Comparison of ENCODE assay signal across 8 cellular contexts in the genomic region with DNA sequence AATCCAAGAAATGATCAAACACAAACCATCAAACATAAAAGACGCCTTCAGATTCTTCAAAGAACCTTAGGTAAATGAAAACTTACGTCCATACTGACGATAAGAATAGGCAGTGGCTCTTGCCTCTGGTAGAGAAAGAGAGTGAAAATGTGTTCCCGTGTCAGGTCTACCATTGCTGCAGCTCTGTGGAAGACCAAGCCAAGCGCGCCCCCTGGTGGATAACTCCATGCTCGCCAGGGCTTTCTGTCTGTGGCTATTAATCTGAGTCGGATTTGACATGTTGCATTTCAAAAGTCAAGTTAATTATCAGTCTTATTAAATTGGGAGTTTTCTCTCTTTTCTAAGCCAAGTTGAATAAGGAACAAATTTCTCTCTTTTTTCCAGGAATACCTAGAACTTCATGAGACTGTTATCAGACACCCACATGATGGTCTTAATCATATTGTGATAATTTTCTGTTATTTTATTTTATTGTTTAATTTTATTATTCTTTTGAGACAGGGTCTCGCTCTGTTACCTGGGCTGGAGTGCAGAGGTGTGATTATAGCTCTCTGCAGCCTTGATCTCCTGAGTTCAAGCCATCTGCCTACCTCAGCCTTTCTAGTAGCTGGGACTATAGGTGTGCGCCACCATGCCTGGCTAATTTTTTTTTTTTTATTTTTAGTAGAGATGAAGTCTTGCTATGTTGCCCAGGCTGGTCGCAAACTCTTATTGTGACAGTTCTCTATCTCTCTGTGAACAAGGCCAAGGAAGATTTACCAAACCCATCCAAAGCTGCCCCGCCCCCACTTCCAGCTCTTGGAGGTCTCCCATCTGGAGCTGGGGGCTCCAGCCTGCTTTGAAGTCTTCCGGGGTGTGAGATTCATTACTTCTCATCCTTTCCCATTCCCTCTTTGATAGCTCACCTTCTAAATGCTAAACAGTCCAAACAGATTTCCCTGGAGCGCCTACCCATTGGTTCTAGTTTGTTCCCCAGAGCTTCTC. TPM values are rescaled to one million over a fixed set of nuclear protein-coding genes. Genes with fewer than 3 reads are reported as not detected.
A peak's percentile ranks its signal among the peaks of the same experiment; 100 is the strongest.
DNase-seq lines count a peak whose midpoint lies in the region; ATAC-seq lines count a peak whose summit lies in the region.

No MANE protein-coding gene starts in this region.

- ATAC-seq in GM18517 (IDR thresholded peaks at IDR 0.05; ENCODE audit: unreplicated experiment), result peak; percentile 73

- DNase-seq in 8988T (peak; percentile 52), HUDEP-2 (lab: John Stamatoyannopoulos, UW; ENCODE audit: unreplicated experiment in 76 of 76) (peak in 74 of 76 experiments; percentile 2 to 89 (median 70)), NOMO-1 (lab: John Stamatoyannopoulos, UW; ENCODE audit: unreplicated experiment in 2 of 2) (peak; percentile 50 to 84), lung microvascular endothelial cell (ENCODE audit: low read depth in 2 of 2) (peak; percentile 83 to 91)
- peak; percentile 86 to 96 for DNase-seq in activated CD8-positive, alpha-beta memory T cell treated with anti-CD3 and anti-CD28 coated beads for 1 hour (ENCODE audit: extremely low read depth in 1 of 2, low read depth in 1 of 2)
- DNase-seq in effector CD4-positive, alpha-beta T cell, result peak; percentile 95
- DNase-seq in stimulated activated CD8-positive, alpha-beta memory T cell treated with anti-CD3 and anti-CD28 coated beads, Interleukin-12 subunit alpha, Interleukin-12 subunit beta, amount 100 ng/mL, for 24 hours (ENCODE audit: extremely low read depth), result peak; percentile 78

RNA-seq across cellular contexts. Expression of a gene that starts 15.8 kb away (rescaled TPM):
- under 0.01 TPM in 1 of 2 replicates, not detected in the other for total RNA-seq in lung microvascular endothelial cell

RNA-seq across cellular contexts. Expression of a gene that starts 28.0 kb away (rescaled TPM):
- total RNA-seq in lung microvascular endothelial cell, result 0.79 and 1.1 TPM in 2 replicates

RNA-seq across cellular contexts. Expression of a gene that starts 33.7 kb away (rescaled TPM):
- 50.1 and 63.9 TPM in 2 replicates for total RNA-seq in lung microvascular endothelial cell

RNA-seq across cellular contexts. Expression of a gene that starts 51.7 kb away (rescaled TPM):
- 459 and 472 TPM in 2 replicates for total RNA-seq in lung microvascular endothelial cell

Comparison
In these comparisons a context has a peak if more than half of its experiments do, and no peak if none do; other contexts are left out.
1. Peak in every context shown above with its lines: DNase-seq and ATAC-seq.